ENCODE assay signal across 13 cellular contexts in genomic region chr13:113653264-113654174, GRCh38. TPM values are rescaled to one million over a fixed set of nuclear protein-coding genes. Genes with fewer than 3 reads are reported as not detected.
DNase-seq lines count a peak whose midpoint lies in the region; ATAC-seq, FAIRE-seq and TF ChIP-seq lines count a peak whose summit lies in the region.
"Had no signal": no experiment of that assay in that cellular context is flagged by ENCODE, and none has a peak within 500 bp of the region (broad histone marks: within the 10 kb centered on the region; RNA-seq: fewer than 3 reads in every experiment).

No MANE protein-coding gene starts in this region.

- POLR2A ChIA-PET in CD4-positive, alpha-beta T cell (lab: Charles Lee) = no interaction called here

- no peak overlapping the region for H2AK5ac ChIP-seq in mesendoderm (ENCODE audit: low read length)

- no peaks in the 10 kb centered on the region for H3K27me3 Mint-ChIP-seq in CD4-positive, alpha-beta T cell

- no peak for FAIRE-seq in D721Med (lab: Jason Lieb, UNC)
- FAIRE-seq: pancreas had no signal

- WGBS in mesendoderm (ENCODE audit: extremely low coverage, insufficient coverage, low lambda C conversion rate) = no CpG with 5 or more reads among the region's 24 CpGs

- H3K27me3 ChIP-seq in CD4-positive, alpha-beta T cell (ENCODE audit: control insufficient read depth, insufficient read depth, low read length) = no peaks in the 10 kb centered on the region
- H3K27me3 ChIP-seq in SU-DHL-6 (ENCODE audit: low read length) (no peaks in the 10 kb centered on the region), mesendoderm (ENCODE audit: insufficient read depth, low read length, poor library complexity) (no peaks in the 10 kb centered on the region)
- H3K27me3 ChIP-seq: pancreas had no signal

- H3F3A ChIP-seq in SU-DHL-6 (ENCODE audit: insufficient read depth) = no peaks in the 10 kb centered on the region; the same call in 1 of the 2 replicates

- no peak overlapping the region for H4K5ac ChIP-seq in mesendoderm (ENCODE audit: low read length)

- H4K8ac ChIP-seq in mesendoderm (ENCODE audit: low read depth, low read length) = no peak overlapping the region

- H3K9me2 ChIP-seq in SU-DHL-6 (replicated peaks; ENCODE audit: insufficient read depth, low read length) = no peaks in the 10 kb centered on the region

- H3K23ac ChIP-seq in mesendoderm (ENCODE audit: low read length) = no peak overlapping the region

- no peak overlapping the region for H3K4me3 ChIP-seq in SU-DHL-6 (ENCODE audit: insufficient read depth, low read length, poor library complexity, severe bottlenecking)
- no peak overlapping the region for H3K4me3 ChIP-seq in mesendoderm (ENCODE audit: low read length)
- H3K4me3 ChIP-seq: pancreas had no signal

- H3K9me3 ChIP-seq in CD4-positive, alpha-beta T cell (ENCODE audit: control insufficient read depth, low read length) = no peaks in the 10 kb centered on the region
- H3K9me3 ChIP-seq in SU-DHL-6 (ENCODE audit: insufficient read depth, low read length) = no peaks in the 10 kb centered on the region
- H3K9me3 ChIP-seq: pancreas had no signal

- TF ChIP-seq CTCF in CD4-positive, alpha-beta T cell (IDR thresholded peaks at IDR 0.05) = no peak
- TF ChIP-seq CTCF in SU-DHL-6 (IDR thresholded peaks at IDR 0.05; ENCODE audit: insufficient read depth, low read length, poor library complexity, severe bottlenecking) (no peak), D721Med (IDR thresholded peaks at IDR 0.05; ENCODE audit: insufficient read depth, missing control alignments) (no peak)

- H3K4me2 ChIP-seq in SU-DHL-6 (ENCODE audit: low read depth, low read length, poor library complexity, severe bottlenecking) (no peak overlapping the region), mesendoderm (ENCODE audit: low read length) (no peak overlapping the region)

- H3K27ac Mint-ChIP-seq in CD4-positive, alpha-beta T cell = no peak overlapping the region

- H3K18ac ChIP-seq in mesendoderm (ENCODE audit: low read length) = no peak overlapping the region

- DNase-seq in CD4-positive, alpha-beta T cell = peak in 2 of 10 experiments; percentile 22 to 33
- DNase-seq in DMS79 treated with DMSO at 0.1 percent for 48 hours (lab: John Stamatoyannopoulos, UW) = peak; percentile 85
- peak; percentile 74 for DNase-seq in mesendoderm
- no peak for DNase-seq in D721Med (ENCODE audit: insufficient read length, low spot score)
- DNase-seq in NCI-H2196 treated with DMSO at 0.1 percent for 48 hours (lab: John Stamatoyannopoulos, UW; ENCODE audit: unreplicated experiment) = no peak
- DNase-seq: activated CD4-positive, alpha-beta T cell treated with anti-CD3 and anti-CD28 coated beads for 1 hour; EL had no signal

- no peaks in the 10 kb centered on the region for H3K79me2 ChIP-seq in SU-DHL-6 (ENCODE audit: insufficient read depth, low read length)
- no peaks in the 10 kb centered on the region for H3K79me2 ChIP-seq in mesendoderm (ENCODE audit: control insufficient read depth, insufficient read depth, low read length)

- intact Hi-C loops in CD4-positive, alpha-beta T cell (cut with DNase I, micrococcal nuclease) = no loop called here

- no peak overlapping the region for H2AFZ ChIP-seq in SU-DHL-6 (ENCODE audit: low read depth, low read length, severe bottlenecking)

- ATAC-seq in CD4-positive, alpha-beta T cell (ENCODE audit: poor library complexity) = peak; percentile 48
- ATAC-seq in HG02852 (IDR thresholded peaks at IDR 0.05; ENCODE audit: unreplicated experiment) = no peak
- ATAC-seq: Panc1, pancreas had no signal

- H3K79me1 ChIP-seq in mesendoderm (ENCODE audit: low read length) = no peaks in the 10 kb centered on the region

- H3K36me3 ChIP-seq in SU-DHL-6 (ENCODE audit: low read length) = no peaks in the 10 kb centered on the region
- no peaks in the 10 kb centered on the region for H3K36me3 ChIP-seq in mesendoderm (ENCODE audit: control insufficient read depth, insufficient read depth, low read length)
- H3K36me3 ChIP-seq: pancreas had no signal

- H3K4me3 Mint-ChIP-seq in CD4-positive, alpha-beta T cell = no peak overlapping the region

- H3K9ac ChIP-seq in SU-DHL-6 (ENCODE audit: low read length) = no peak overlapping the region
- no peak overlapping the region for H3K9ac ChIP-seq in mesendoderm (ENCODE audit: low read length)

- CTCF ChIA-PET in CD4-positive, alpha-beta T cell (lab: Charles Lee) = no interaction called here

- no peak overlapping the region for H2BK120ac ChIP-seq in mesendoderm (ENCODE audit: low read depth, low read length)

- no peak overlapping the region for H2BK5ac ChIP-seq in mesendoderm (ENCODE audit: low read length)

- no peaks in the 10 kb centered on the region for H3K9me3 Mint-ChIP-seq in CD4-positive, alpha-beta T cell

- no peak overlapping the region for H3K27ac ChIP-seq in CD4-positive, alpha-beta T cell (ENCODE audit: low read depth, low read length)
- H3K27ac ChIP-seq in SU-DHL-6 (ENCODE audit: low read depth, low read length) (peak overlapping the region; percentile 49), mesendoderm (ENCODE audit: low read depth, low read length) (peak overlapping the region; percentile 66)
- H3K27ac ChIP-seq: pancreas had no signal

- no peaks in the 10 kb centered on the region for H3K4me1 Mint-ChIP-seq in CD4-positive, alpha-beta T cell (ENCODE audit: low read depth)

- peaks cover 4% of the 10 kb centered on the region for H3K4me1 ChIP-seq in mesendoderm (ENCODE audit: control insufficient read depth, low read depth, low read length)
- H3K4me1 ChIP-seq: pancreas had no signal

- H4K20me1 ChIP-seq in SU-DHL-6 (ENCODE audit: low read depth, low read length) = no peaks in the 10 kb centered on the region

- no peaks in the 10 kb centered on the region for H3K36me3 Mint-ChIP-seq in CD4-positive, alpha-beta T cell (ENCODE audit: low read depth)

- H3K4ac ChIP-seq in mesendoderm (ENCODE audit: low read depth, low read length) = no peak overlapping the region

- peak overlapping the region; percentile 22 for H3K56ac ChIP-seq in mesendoderm (ENCODE audit: low read length)

- no peak overlapping the region for H2BK15ac ChIP-seq in mesendoderm (replicated peaks; ENCODE audit: low read depth)

RNA-seq across cellular contexts. Expression of gene ATP4B, which starts 4.5 kb away (rescaled TPM):
- not detected for total RNA-seq in CD4-positive, alpha-beta T cell
- polyA plus RNA-seq in mesendoderm (2013, experiment 1 of 2) = 0.15 TPM
- 0.20 TPM for polyA plus RNA-seq in mesendoderm (2013, experiment 2 of 2)
- total RNA-seq: endothelial cell of umbilical vein, pancreas, ureter had no signal
- polyA plus RNA-seq: pancreas had no signal

RNA-seq across cellular contexts. Expression of gene GRK1, which starts 13.5 kb away (rescaled TPM):
- not detected for total RNA-seq in CD4-positive, alpha-beta T cell
- 0.06 TPM for polyA plus RNA-seq in mesendoderm (2013, experiment 1 of 2)
- 0.08 TPM for polyA plus RNA-seq in mesendoderm (2013, experiment 2 of 2)
- total RNA-seq: endothelial cell of umbilical vein, pancreas, ureter had no signal
- polyA plus RNA-seq: endothelial cell of umbilical vein had no signal

Comparison
In these comparisons a context has a peak if more than half of its experiments do, and no peak if none do; other contexts are left out.
1. DNase-seq: peak in DMS79 treated with DMSO at 0.1 percent for 48 hours (single experiment) and mesendoderm (single experiment); none in D721Med (single experiment) and NCI-H2196 treated with DMSO at 0.1 percent for 48 hours (single experiment).